Comparison of ENCODE assay signal across 38 cellular contexts in the genomic region with DNA sequence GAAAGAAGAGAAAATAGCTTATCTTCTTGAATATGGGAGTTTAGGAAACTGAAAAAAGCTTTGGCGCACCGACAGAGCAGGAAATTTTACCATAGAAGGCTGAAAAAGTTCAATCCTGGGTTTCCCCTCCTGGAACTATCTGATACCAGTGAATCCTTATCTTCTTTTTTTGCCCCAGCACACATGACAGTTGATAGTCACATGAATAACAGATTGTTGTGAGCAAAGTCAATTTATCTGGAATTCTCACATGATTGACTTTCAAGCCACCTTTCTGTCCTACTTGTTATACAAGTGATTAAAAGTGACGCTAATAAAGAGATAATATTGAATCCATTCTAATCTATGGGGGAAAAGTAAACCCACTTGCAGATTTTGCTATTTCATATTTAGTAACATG.
"Had no signal": no experiment of that assay in that cellular context is flagged by ENCODE, and none has a peak within 500 bp of the region (broad histone marks: within the 10 kb centered on the region; RNA-seq: fewer than 3 reads in every experiment).

No MANE protein-coding gene starts in this region.

- H3K4me1 ChIP-seq: ascending aorta had no signal

- H3K9me3 Mint-ChIP-seq: activated B cell treated with CpG ODN at 0.5 μM for 24 hours; activated CD4-positive, alpha-beta memory T cell treated with anti-CD3 and anti-CD28 coated beads for 36 hours; activated CD4-positive, alpha-beta T cell treated with anti-CD3 and anti-CD28 coated beads, Interleukin-2, amount 10 ng/mL, durations not matched to agents 24 days and 14 days; activated CD8-positive, alpha-beta T cell treated with anti-CD3 and anti-CD28 coated beads for 36 hours; activated naive CD4-positive, alpha-beta T cell treated with anti-CD3 and anti-CD28 coated beads for 36 hours; activated naive CD8-positive, alpha-beta T cell treated with anti-CD3 and anti-CD28 coated beads for 36 hours; activated T-cell treated with anti-CD3 and anti-CD28 coated beads, Interleukin-2, amount 50 U/mL, for 4 hours; activated T-cell treated with anti-CD3 and anti-CD28 coated beads, Interleukin-2, amount 50 U/mL, for 72 hours; activated T-helper 17 cell treated with anti-CD3 and anti-CD28 coated beads, Interleukin-2, amount 50 U/mL, for 72 hours; central memory CD8-positive, alpha-beta T cell; T-helper 1 cell treated with Interleukin-12 subunit alpha and Interleukin-12 subunit beta and Interleukin-4 antibody, amounts not matched to agents 30 μg/mL and 1 μg/mL, for 36 hours; T-helper 2 cell treated with Interferon-gamma antibody and Interleukin-4, amounts not matched to agents 5 μg/mL and 100 μg/mL, for 36 hours had no signal

- H3K4me1 Mint-ChIP-seq: activated B cell treated with CpG ODN at 0.5 μM for 24 hours; activated T-helper 17 cell treated with anti-CD3 and anti-CD28 coated beads, Interleukin-2, amount 50 U/mL, for 72 hours; brain; central memory CD8-positive, alpha-beta T cell had no signal

- H3K36me3 ChIP-seq: adrenal gland, ascending aorta, cardiac muscle cell had no signal

- H3K9me3 ChIP-seq: adrenal gland, ascending aorta had no signal

- H3K27ac ChIP-seq: adrenal gland, ascending aorta, cardiac muscle cell, VCaP had no signal

- H3K27me3 ChIP-seq: adrenal gland, ascending aorta, cardiac muscle cell had no signal

- H3K4me3 ChIP-seq: adrenal gland, ascending aorta, cardiac muscle cell had no signal

- FAIRE-seq: bronchial epithelial cell, TTC549 had no signal

- H3K4me3 Mint-ChIP-seq: activated B cell treated with CpG ODN at 0.5 μM for 24 hours; activated CD4-positive, alpha-beta memory T cell treated with anti-CD3 and anti-CD28 coated beads for 36 hours; activated CD4-positive, alpha-beta T cell treated with anti-CD3 and anti-CD28 coated beads, Interleukin-2, amount 10 ng/mL, durations not matched to agents 24 days and 14 days; activated CD8-positive, alpha-beta T cell treated with anti-CD3 and anti-CD28 coated beads for 36 hours; activated naive CD4-positive, alpha-beta T cell treated with anti-CD3 and anti-CD28 coated beads for 36 hours; activated naive CD8-positive, alpha-beta T cell treated with anti-CD3 and anti-CD28 coated beads for 36 hours; activated T-cell treated with anti-CD3 and anti-CD28 coated beads, Interleukin-2, amount 50 U/mL, for 4 hours; activated T-cell treated with anti-CD3 and anti-CD28 coated beads, Interleukin-2, amount 50 U/mL, for 72 hours; activated T-helper 1 cell treated with anti-CD3 and anti-CD28 coated beads, Interleukin-12 subunit alpha, Interleukin-12 subunit beta, Interleukin-2, Interleukin-4 antibody, amounts not matched to agents 30 ng/mL and 10 ng/mL and 1 ng/mL, durations not matched to agents 14 hours and 24 hours and 36 hours; activated T-helper 17 cell treated with anti-CD3 and anti-CD28 coated beads, Interleukin-2, amount 50 U/mL, for 72 hours; brain; central memory CD8-positive, alpha-beta T cell; T-helper 1 cell treated with Interleukin-12 subunit alpha and Interleukin-12 subunit beta and Interleukin-4 antibody, amounts not matched to agents 30 μg/mL and 1 μg/mL, for 36 hours; T-helper 2 cell treated with Interferon-gamma antibody and Interleukin-4, amounts not matched to agents 5 μg/mL and 100 μg/mL, for 36 hours had no signal

- H3K27ac Mint-ChIP-seq: activated B cell treated with CpG ODN at 0.5 μM for 24 hours; activated CD4-positive, alpha-beta memory T cell treated with anti-CD3 and anti-CD28 coated beads for 36 hours; activated CD4-positive, alpha-beta T cell treated with anti-CD3 and anti-CD28 coated beads, Interleukin-2, amount 10 ng/mL, durations not matched to agents 24 days and 14 days; activated CD8-positive, alpha-beta T cell treated with anti-CD3 and anti-CD28 coated beads for 36 hours; activated naive CD4-positive, alpha-beta T cell treated with anti-CD3 and anti-CD28 coated beads for 36 hours; activated naive CD4-positive, alpha-beta T cell treated with anti-CD3 and anti-CD28 coated beads, Interleukin-2, amount 50 U/mL, for 72 hours; activated naive CD8-positive, alpha-beta T cell treated with anti-CD3 and anti-CD28 coated beads for 36 hours; activated T-cell treated with anti-CD3 and anti-CD28 coated beads, Interleukin-2, amount 50 U/mL, for 72 hours; activated T-helper 1 cell treated with anti-CD3 and anti-CD28 coated beads, Interleukin-12 subunit alpha, Interleukin-12 subunit beta, Interleukin-2, Interleukin-4 antibody, amounts not matched to agents 30 ng/mL and 10 ng/mL and 1 ng/mL, durations not matched to agents 14 hours and 24 hours and 36 hours; activated T-helper 17 cell treated with anti-CD3 and anti-CD28 coated beads, Interleukin-2, amount 50 U/mL, for 72 hours; brain; T-helper 1 cell treated with Interleukin-12 subunit alpha and Interleukin-12 subunit beta and Interleukin-4 antibody, amounts not matched to agents 30 μg/mL and 1 μg/mL, for 36 hours; T-helper 2 cell treated with Interferon-gamma antibody and Interleukin-4, amounts not matched to agents 5 μg/mL and 100 μg/mL, for 36 hours had no signal

- H3K36me3 Mint-ChIP-seq: activated CD4-positive, alpha-beta memory T cell treated with anti-CD3 and anti-CD28 coated beads for 36 hours; brain had no signal

- H3K27me3 Mint-ChIP-seq: activated naive CD8-positive, alpha-beta T cell treated with anti-CD3 and anti-CD28 coated beads for 36 hours had no signal

- DNase-seq: activated B cell treated with CpG ODN at 0.5 μM for 24 hours; activated CD4-positive, alpha-beta memory T cell treated with anti-CD3 and anti-CD28 coated beads for 36 hours; activated CD4-positive, alpha-beta T cell treated with anti-CD3 and anti-CD28 coated beads for 4 hours; activated CD4-positive, alpha-beta T cell treated with anti-CD3 and anti-CD28 coated beads, Interleukin-2, amount 10 ng/mL, durations not matched to agents 24 days and 14 days; activated CD4-positive, alpha-beta T cell treated with anti-CD3 and anti-CD28 coated beads, Interleukin-2, amount 50 U/mL, for 1 hour; activated CD4-positive, alpha-beta T cell treated with anti-CD3 and anti-CD28 coated beads, Interleukin-2, amount 50 U/mL, for 4 hours; activated CD4-positive, CD25-positive, alpha-beta regulatory T cell treated with anti-CD3 and anti-CD28 coated beads, Interleukin-2, amount 50 U/mL, for 72 hours; activated CD8-positive, alpha-beta memory T cell treated with anti-CD3 and anti-CD28 coated beads, Interleukin-2, amount 50 U/mL, for 4 hours; activated CD8-positive, alpha-beta T cell treated with anti-CD3 and anti-CD28 coated beads for 36 hours; activated effector memory CD4-positive, alpha-beta T cell treated with anti-CD3 and anti-CD28 coated beads, Interleukin-2, amount 50 U/mL, for 16 hours; activated gamma-delta T cell treated with Interleukin-2 at 50 U/mL for 16 hours; activated naive CD4-positive, alpha-beta T cell; activated naive CD4-positive, alpha-beta T cell treated with anti-CD3 and anti-CD28 coated beads for 36 hours; activated naive CD4-positive, alpha-beta T cell treated with anti-CD3 and anti-CD28 coated beads, Interleukin-2, amount 50 U/mL, for 16 hours; activated naive CD8-positive, alpha-beta T cell treated with anti-CD3 and anti-CD28 coated beads for 36 hours; activated T-cell treated with anti-CD3 and anti-CD28 coated beads for 4 hours; activated T-cell treated with anti-CD3 and anti-CD28 coated beads, Interleukin-2, amount 50 U/mL, for 1 hour; activated T-cell treated with anti-CD3 and anti-CD28 coated beads, Interleukin-2, amount 50 U/mL, for 4 hours; activated T-cell treated with anti-CD3 and anti-CD28 coated beads, Interleukin-2, amount 50 U/mL, for 72 hours; adrenal gland; amniotic stem cell; caudate nucleus; cerebellar nuclear complex; T-helper 1 cell; T-helper 2 cell; T-helper 9 cell had no signal
